Comparison of ENCODE assay signal across 18 cellular contexts in genomic region chr16:50974438-50975036, GRCh38.
DNase-seq lines count a peak whose midpoint lies in the region; ATAC-seq and TF ChIP-seq lines count a peak whose summit lies in the region.
"Had no signal": no experiment of that assay in that cellular context is flagged by ENCODE, and none has a peak within 500 bp of the region (broad histone marks: within the 10 kb centered on the region; RNA-seq: fewer than 3 reads in every experiment).

No MANE protein-coding gene starts in this region.

- peak; percentile 4 for DNase-seq in NCI-H510A treated with DMSO at 0.1 percent for 48 hours (lab: John Stamatoyannopoulos, UW)
- DNase-seq in NCI-H510A (lab: John Stamatoyannopoulos, UW) = no peak
- DNase-seq in MG63 = peak; percentile 1
- DNase-seq in glomerular visceral epithelial cell (ENCODE audit: extremely low spot score) = peak; percentile 37
- DNase-seq in stomach = peak; percentile 29
- no peak for DNase-seq in stimulated activated CD4-positive, alpha-beta T cell treated with anti-CD3 and anti-CD28 coated beads, Interleukin-2, amount 100 ng/mL, for 24 hours
- no peak for DNase-seq in dedifferentiated amniotic fluid mesenchymal stem cell (ENCODE audit: extremely low spot score)
- DNase-seq: Calu3, DMS79 treated with DMSO at 0.1 percent for 48 hours, GDM1, HFFc6, IMR-90, NCI-H1048, NCI-H146, NCI-H345, SHP77 had no signal

- H3K9me3 ChIP-seq in MG63 (no peaks in the 10 kb centered on the region), stomach (no peaks in the 10 kb centered on the region)

- no peaks in the 10 kb centered on the region for H3K36me3 ChIP-seq in MG63
- H3K36me3 ChIP-seq in stomach = no peaks in the 10 kb centered on the region

- H3K4me3 ChIP-seq in MG63 = no peak overlapping the region
- H3K4me3 ChIP-seq in stomach = no peak overlapping the region

- no peak for TF ChIP-seq EP300 in stomach (IDR thresholded peaks at IDR 0.05)

- intact Hi-C loops in stomach (cut with DNase I; ENCODE audit: low total_unique reads) = no loop called here

- WGBS in stomach, 5 donors = 76 to 87% (median 85%) methylated on average over 5 to 6 of the region's 6 CpGs

- TF ChIP-seq CTCF in stomach (IDR thresholded peaks at IDR 0.05) = no peak

- no peaks in the 10 kb centered on the region for H3K27me3 ChIP-seq in MG63
- H3K27me3 ChIP-seq in stomach = peaks cover 0 to 11% (median 0%) of the 10 kb centered on the region in 3 donors

- H3K27ac ChIP-seq in stomach = no peak overlapping the region

- no peaks in the 10 kb centered on the region for H3K4me1 ChIP-seq in stomach

- no peak for TF ChIP-seq POLR2A in stomach (IDR thresholded peaks at IDR 0.05)

- no peak for ATAC-seq in HG03025 (IDR thresholded peaks at IDR 0.05; ENCODE audit: low FRiP score, unreplicated experiment)
- ATAC-seq: Panc1 had no signal

Comparison
In these comparisons a context has a peak if more than half of its experiments do, and no peak if none do; other contexts are left out.
1. DNase-seq: peak in NCI-H510A treated with DMSO at 0.1 percent for 48 hours (single experiment), MG63 (single experiment), glomerular visceral epithelial cell (single experiment) and stomach (single experiment); none in NCI-H510A (single experiment), stimulated activated CD4-positive, alpha-beta T cell treated with anti-CD3 and anti-CD28 coated beads, Interleukin-2, amount 100 ng/mL, for 24 hours (0 of 2) and dedifferentiated amniotic fluid mesenchymal stem cell (single experiment).